ENCODE assay signal across 25 cellular contexts in the genomic region with DNA sequence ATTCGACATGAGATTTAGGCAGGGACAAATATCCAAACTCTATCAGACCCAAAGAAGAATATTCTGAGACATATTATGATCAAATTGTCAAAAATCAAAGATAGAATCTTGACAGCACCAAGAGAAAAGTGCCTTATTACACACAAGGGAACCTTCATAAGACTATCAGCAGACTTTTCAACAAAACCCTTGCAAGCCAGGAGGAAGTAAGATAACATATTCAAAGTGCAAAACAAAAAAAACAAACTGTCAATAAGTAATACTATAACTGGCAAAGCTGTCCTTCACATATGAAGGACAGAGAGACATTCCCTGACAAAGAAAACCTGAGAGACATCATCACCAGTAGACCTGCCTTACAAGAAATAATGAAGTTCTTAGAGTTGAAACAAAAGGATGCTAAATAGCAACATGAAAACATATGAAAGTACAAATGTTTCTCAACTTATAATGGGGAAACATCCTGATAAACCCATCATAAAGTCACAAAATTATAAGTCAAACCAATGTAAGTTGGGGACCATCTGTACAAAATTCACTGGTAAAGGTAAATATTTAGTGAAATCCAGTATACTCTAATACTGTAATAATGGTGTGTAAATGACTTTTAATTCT.
"Had no signal": no experiment of that assay in that cellular context is flagged by ENCODE, and none has a peak within 500 bp of the region (broad histone marks: within the 10 kb centered on the region; RNA-seq: fewer than 3 reads in every experiment).

No MANE protein-coding gene starts in this region.

- ATAC-seq: naive thymus-derived CD8-positive, alpha-beta T cell; natural killer cell treated with Interleukin-12 subunit alpha and Interleukin-12 subunit beta and Interleukin-15 and Interleukin-18, amount 100 ng/mL, for 72 hours; pancreas; right cardiac atrium; right lobe of liver; stimulated activated effector memory CD8-positive, alpha-beta T cell treated with anti-CD3 and anti-CD28 coated beads, Interleukin-12 subunit alpha, Interleukin-12 subunit beta, amount 100 ng/mL, for 72 hours; stimulated activated naive B cell treated with anti-CD40 and anti-IgM and Interleukin-4, amounts not matched to agents 10 μg/mL and 1 μg/mL and 100 μg/mL, for 72 hours had no signal

- H3K27me3 ChIP-seq: neutrophil, pancreas, right lobe of liver, sigmoid colon, stomach, thyroid gland, tibial nerve, upper lobe of left lung, uterus had no signal

- H3K36me3 ChIP-seq: neutrophil, pancreas, prostate gland, right lobe of liver, sigmoid colon, stomach, thoracic aorta, thyroid gland, tibial nerve, upper lobe of left lung, uterus had no signal

- H3K27ac ChIP-seq: neutrophil, pancreas, prostate gland, right lobe of liver, sigmoid colon, stomach, thoracic aorta, thyroid gland, tibial nerve, upper lobe of left lung, uterus had no signal

- FAIRE-seq: pancreas had no signal

- H3K4me3 ChIP-seq: pancreas, prostate gland, right lobe of liver, sigmoid colon, stomach, thoracic aorta, thyroid gland, tibial nerve, upper lobe of left lung, uterus had no signal

- DNase-seq: naive thymus-derived CD8-positive, alpha-beta T cell; nephron progenitor cell; nucleus accumbens; pancreas; retina; right cardiac atrium; right lobe of liver; sigmoid colon; small intestine; stimulated activated CD4-positive, alpha-beta T cell treated with anti-CD3 and anti-CD28 coated beads, Interleukin-15, amount 100 ng/mL, for 24 hours; stimulated activated CD4-positive, alpha-beta T cell treated with anti-CD3 and anti-CD28 coated beads, Interleukin-2, amount 100 ng/mL, for 24 hours; stimulated activated CD4-positive, alpha-beta T cell treated with anti-CD3 and anti-CD28 coated beads, Interleukin-2, amount 100 ng/mL, for 48 hours; stimulated activated CD4-positive, alpha-beta T cell treated with anti-CD3 and anti-CD28 coated beads, Interleukin-4, amount 100 ng/mL, for 24 hours; stimulated activated naive B cell treated with anti-CD40 and anti-IgM and Interleukin-4, amounts not matched to agents 10 μg/mL and 1 μg/mL and 100 μg/mL, for 72 hours; stimulated activated naive CD4-positive, alpha-beta T cell treated with Interleukin-2 at 50 U/mL for 16 hours; stomach; thyroid gland; upper lobe of left lung; uterus had no signal

- H3K4me1 ChIP-seq: pancreas, prostate gland, right lobe of liver, sigmoid colon, stomach, thyroid gland, tibial nerve, upper lobe of left lung, uterus had no signal

- H3K9me3 ChIP-seq: pancreas, prostate gland, right lobe of liver, sigmoid colon, thyroid gland had no signal
